In the genomic region with DNA sequence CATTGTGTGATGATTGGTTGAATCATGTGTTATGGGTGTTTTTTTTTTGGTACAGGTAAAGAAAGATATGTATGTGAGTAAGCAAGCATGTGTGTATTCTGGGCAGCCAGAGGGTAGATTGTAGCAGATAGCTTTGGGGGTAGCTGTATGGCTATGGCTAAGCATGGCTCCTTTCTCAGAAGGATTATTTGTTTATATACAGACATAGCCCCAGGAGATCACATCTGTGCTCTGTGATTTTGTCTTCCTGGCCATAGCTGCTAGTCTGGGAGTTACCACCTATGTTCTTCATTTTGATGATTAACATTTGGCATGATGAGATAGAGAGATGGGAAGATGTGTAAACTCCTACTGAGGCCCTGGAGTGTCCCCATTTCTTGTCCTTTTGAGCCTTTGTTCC, we compare ENCODE assay signal across 20 cellular contexts.
"Had no signal": no experiment of that assay in that cellular context is flagged by ENCODE, and none has a peak within 500 bp of the region (broad histone marks: within the 10 kb centered on the region; RNA-seq: fewer than 3 reads in every experiment).

No MANE protein-coding gene starts in this region.

- DNase-seq: cerebellar nuclear complex; effector memory CD8-positive, alpha-beta T cell; esophagus squamous epithelium; foreskin fibroblast; head of caudate nucleus; hypothalamus; kidney glomerular epithelial cell; left lung; mesenchymal stem cell; midbrain; naive B cell; psoas muscle; retina; stimulated activated CD4-positive, alpha-beta T cell treated with anti-CD3 and anti-CD28 coated beads, Interleukin-12 subunit alpha, Interleukin-12 subunit beta, amount 100 ng/mL, for 4 hours; stimulated activated naive CD4-positive, alpha-beta T cell had no signal

- H3K9me3 ChIP-seq: esophagus squamous epithelium, left lung, psoas muscle, stomach, thoracic aorta, transverse colon had no signal

- ATAC-seq: effector memory CD8-positive, alpha-beta T cell; left lung; psoas muscle had no signal

- H3K4me1 ChIP-seq: esophagus squamous epithelium, left lung, parathyroid adenoma, psoas muscle, transverse colon had no signal

- H3K27me3 ChIP-seq: esophagus squamous epithelium, left lung, stomach, transverse colon had no signal

- H2AFZ ChIP-seq: parathyroid adenoma had no signal

- H3K79me2 ChIP-seq: parathyroid adenoma had no signal

- H3K4me3 ChIP-seq: esophagus squamous epithelium, left lung, lung, psoas muscle, stomach, thoracic aorta, transverse colon had no signal

- H3K36me3 ChIP-seq: esophagus squamous epithelium, left lung, stomach, thoracic aorta, transverse colon had no signal

- H3K27ac ChIP-seq: esophagus squamous epithelium, left lung, parathyroid adenoma, psoas muscle, stomach, thoracic aorta, transverse colon had no signal
